25 cellular contexts compared by ENCODE assay signal in the genomic region with DNA sequence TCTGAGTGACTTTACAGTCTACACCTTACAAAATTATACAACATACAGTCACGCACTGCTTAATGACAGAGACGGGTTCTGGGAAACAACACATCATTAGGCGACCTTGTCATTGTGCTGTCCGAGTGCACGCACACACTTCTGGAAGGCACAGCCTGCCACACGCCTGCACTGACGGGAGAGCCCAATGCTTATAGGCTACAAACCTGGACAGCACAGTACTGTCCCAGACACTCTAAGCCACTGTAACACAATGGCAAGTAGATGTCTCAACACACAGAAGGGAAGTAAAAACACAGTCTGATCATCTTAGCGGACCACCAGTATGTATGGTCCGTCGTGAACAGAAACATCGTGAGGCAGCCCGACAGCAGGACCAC. TPM values are rescaled to one million over a fixed set of nuclear protein-coding genes. Genes with fewer than 3 reads are reported as not detected.
DNase-seq lines count a peak whose midpoint lies in the region; ATAC-seq, FAIRE-seq and TF ChIP-seq lines count a peak whose summit lies in the region.
"Had no signal": no experiment of that assay in that cellular context is flagged by ENCODE, and none has a peak within 500 bp of the region (broad histone marks: within the 10 kb centered on the region; RNA-seq: fewer than 3 reads in every experiment).

No MANE protein-coding gene starts in this region.

- no peak for FAIRE-seq in A549 (lab: Jason Lieb, UNC)
- FAIRE-seq: G401.6, GM12891, H54, HTR-8/SVneo had no signal

- H3K27me3 ChIP-seq in OCI-LY1 (ENCODE audit: insufficient read depth, low read length), result no peaks in the 10 kb centered on the region
- H3K27me3 ChIP-seq in upper lobe of right lung, result no peaks in the 10 kb centered on the region
- H3K27me3 ChIP-seq: BLaER1 had no signal

- no peaks in the 10 kb centered on the region for H3K27me3 Mint-ChIP-seq in glutamatergic neuron (ENCODE audit: unreplicated experiment)
- H3K27me3 Mint-ChIP-seq: IgD-negative memory B cell had no signal

- H3K79me2 ChIP-seq in OCI-LY1 (ENCODE audit: insufficient read depth, low read length), result 0 out of 2 replicates have a peak, but pooled peaks cover 2% of the 10 kb centered on the region

- no peaks in the 10 kb centered on the region for H3K9me2 ChIP-seq in OCI-LY1 (ENCODE audit: low read depth, low read length)

- no peak overlapping the region for H3K4me3 ChIP-seq in A549
- no peak overlapping the region for H3K4me3 ChIP-seq in OCI-LY1 (ENCODE audit: low read depth, low read length, poor library complexity, severe bottlenecking)
- no peak overlapping the region for H3K4me3 ChIP-seq in upper lobe of right lung
- H3K4me3 ChIP-seq: BLaER1, GM23338 had no signal

- DNase-seq in A549 (ENCODE audit: low read depth in 1 of 2, low spot score in 1 of 2) (no peak), glutamatergic neuron (no peak), upper lobe of right lung (no peak), RKO (ENCODE audit: low spot score) (no peak)
- DNase-seq: CD8-positive, alpha-beta T cell; COR-L47; DMS 273 treated with DMSO at 0.1 percent for 48 hours; DMS53; DND-41; EL; HCEC 1CT; HFFc6; KBM-7 had no signal

- H2AFZ ChIP-seq in OCI-LY1 (ENCODE audit: low read length), result no peak overlapping the region
- H2AFZ ChIP-seq: GM23338 had no signal

- H3K9ac ChIP-seq in OCI-LY1 (ENCODE audit: low read length), result no peak overlapping the region
- H3K9ac ChIP-seq: BLaER1 had no signal

- peak overlapping the region; percentile 49 for H3K27ac Mint-ChIP-seq in glutamatergic neuron (ENCODE audit: unreplicated experiment)
- H3K27ac Mint-ChIP-seq: GM23338, HFFc6 had no signal

- no peaks in the 10 kb centered on the region for H4K20me1 ChIP-seq in OCI-LY1 (ENCODE audit: insufficient read depth, low read length)

- no peaks in the 10 kb centered on the region for H3K36me3 Mint-ChIP-seq in glutamatergic neuron (ENCODE audit: unreplicated experiment)

- 94% methylated on average over 12 of the region's 12 CpGs for WGBS in A549 (ENCODE audit: missing lambda C conversion rate)

- intact Hi-C loops in upper lobe of right lung (cut with DNase I), result no loop called here

- H3F3A ChIP-seq in OCI-LY1 (ENCODE audit: insufficient read depth, low read length), result no peaks in the 10 kb centered on the region

- H3K4me2 ChIP-seq in A549, result no peak overlapping the region
- no peak overlapping the region for H3K4me2 ChIP-seq in OCI-LY1 (ENCODE audit: low read length)
- H3K4me2 ChIP-seq: BLaER1, GM23338 had no signal

- H3K36me3 ChIP-seq in OCI-LY1 (ENCODE audit: insufficient read depth, low read length) (peaks cover 63% of the 10 kb centered on the region), upper lobe of right lung (peaks cover 21% of the 10 kb centered on the region)

- peak; percentile 45 to 49; a peak in 5 of 6 replicates for ATAC-seq in A549
- peak; percentile 23 for ATAC-seq in upper lobe of right lung
- ATAC-seq in HG03108 (IDR thresholded peaks at IDR 0.05; ENCODE audit: unreplicated experiment), result no peak
- no peak for ATAC-seq in GM18520 (IDR thresholded peaks at IDR 0.05; ENCODE audit: unreplicated experiment)
- ATAC-seq: CD8-positive, alpha-beta T cell had no signal

- CTCF ChIA-PET in A549 (lab: Yijun Ruan, JAX), result interaction anchor here (0.6 kb wide), 1 partner anchor 23 kb away, joined by 4 read pairs; no protein-coding TSS in a partner anchor

- no peak for TF ChIP-seq POLR2A in A549 (IDR thresholded peaks at IDR 0.05; ENCODE audit: low read length)

- POLR2A ChIA-PET in A549 (lab: Yijun Ruan, JAX), result no interaction called here

- no peak for TF ChIP-seq RAD21 in A549 (conservative IDR thresholded peaks at IDR 0.05 in 1 of 2, IDR thresholded peaks at IDR 0.05 in 1 of 2)

- no peak for TF ChIP-seq EP300 in A549 (IDR thresholded peaks at IDR 0.05)

- H3K27ac ChIP-seq in A549, result no peak overlapping the region
- H3K27ac ChIP-seq in OCI-LY1 (ENCODE audit: low read depth, low read length, poor library complexity, severe bottlenecking), result peak overlapping the region; percentile 59
- no peak overlapping the region for H3K27ac ChIP-seq in upper lobe of right lung
- H3K27ac ChIP-seq: 22Rv1, BLaER1 had no signal

- no peak overlapping the region for H3K4me3 Mint-ChIP-seq in glutamatergic neuron (ENCODE audit: unreplicated experiment)
- H3K4me3 Mint-ChIP-seq: CD14-positive monocyte; CD8-positive, alpha-beta T cell; GM23338; HFFc6; IgD-negative memory B cell had no signal

- H3K9me3 ChIP-seq in A549 (no peaks in the 10 kb centered on the region), OCI-LY1 (ENCODE audit: low read length) (no peaks in the 10 kb centered on the region), upper lobe of right lung (no peaks in the 10 kb centered on the region)
- H3K9me3 ChIP-seq: BLaER1 had no signal

- peaks cover 14% of the 10 kb centered on the region for H3K4me1 Mint-ChIP-seq in glutamatergic neuron (ENCODE audit: low read depth, unreplicated experiment)
- H3K4me1 Mint-ChIP-seq: CD14-positive monocyte had no signal

- no peaks in the 10 kb centered on the region for H3K9me3 Mint-ChIP-seq in glutamatergic neuron (ENCODE audit: unreplicated experiment)
- H3K9me3 Mint-ChIP-seq: CD14-positive monocyte; CD8-positive, alpha-beta T cell; GM23338; HFFc6; IgD-negative memory B cell had no signal

- TF ChIP-seq CTCF in A549 (IDR thresholded peaks at IDR 0.05) (no peak), OCI-LY1 (IDR thresholded peaks at IDR 0.05; ENCODE audit: low read length) (no peak), glutamatergic neuron (IDR thresholded peaks at IDR 0.05; ENCODE audit: partially characterized antibody, unreplicated experiment) (no peak), upper lobe of right lung (IDR thresholded peaks at IDR 0.05) (no peak)

- no peaks in the 10 kb centered on the region for H3K4me1 ChIP-seq in A549
- peaks cover 43% of the 10 kb centered on the region for H3K4me1 ChIP-seq in OCI-LY1 (ENCODE audit: insufficient read depth, low read length, severe bottlenecking)
- H3K4me1 ChIP-seq in upper lobe of right lung, result no peaks in the 10 kb centered on the region
- H3K4me1 ChIP-seq: BLaER1 had no signal

TF ChIP-seq in A549, 52 proteins besides CTCF, POLR2A, EP300 and RAD21:
- TF ChIP-seq RARB (CRISPR knock-in tag; IDR thresholded peaks at IDR 0.05) (no peak), MYC (IDR thresholded peaks at IDR 0.05; ENCODE audit: borderline replicate concordance, low read length) (no peak), NFE2L2 (conservative IDR thresholded peaks at IDR 0.05; ENCODE audit: low read length) (no peak), PHF8 (IDR thresholded peaks at IDR 0.05; ENCODE audit: borderline replicate concordance, low read depth) (no peak), CHD2 (IDR thresholded peaks at IDR 0.05; ENCODE audit: low read length, partially characterized antibody) (no peak)

RNA-seq across cellular contexts. Expression of a gene that starts 29.8 kb away (rescaled TPM):
- 22.6 and 25.9 TPM in 2 replicates for polyA plus RNA-seq in A549 (2011; rRNA removed)
- 49.9 and 55.6 TPM in 2 replicates for polyA plus RNA-seq in A549 (2012; cell fraction: cytosol; rRNA removed)
- 197 and 201 TPM in 2 replicates for polyA plus RNA-seq in A549 (2012; cell fraction: nucleus; rRNA removed)
- 34.8 to 38.2 TPM (median 37.2 TPM) in 3 replicates for polyA plus RNA-seq in A549 (2017; fragmentation: RNase III; extraction: RNeasy Plus Mini Kit Qiagen cat#74134 plus additional on column Dnase treatment)
- polyA minus RNA-seq in A549 (2011; rRNA and poly(A)+ RNA removed), result 30.0 and 33.8 TPM in 2 replicates
- 65.4 TPM for total RNA-seq in glutamatergic neuron (ENCODE audit: unreplicated experiment)
- total RNA-seq in upper lobe of right lung, result 38.8 TPM

Comparison
In these comparisons a context has a peak if more than half of its experiments do, and no peak if none do; other contexts are left out.
1. ATAC-seq: peak in A549 (2 of 2) and upper lobe of right lung (single experiment); none in HG03108 (single experiment) and GM18520 (single experiment).